Comparison of ENCODE assay signal across 20 cellular contexts in the genomic region with DNA sequence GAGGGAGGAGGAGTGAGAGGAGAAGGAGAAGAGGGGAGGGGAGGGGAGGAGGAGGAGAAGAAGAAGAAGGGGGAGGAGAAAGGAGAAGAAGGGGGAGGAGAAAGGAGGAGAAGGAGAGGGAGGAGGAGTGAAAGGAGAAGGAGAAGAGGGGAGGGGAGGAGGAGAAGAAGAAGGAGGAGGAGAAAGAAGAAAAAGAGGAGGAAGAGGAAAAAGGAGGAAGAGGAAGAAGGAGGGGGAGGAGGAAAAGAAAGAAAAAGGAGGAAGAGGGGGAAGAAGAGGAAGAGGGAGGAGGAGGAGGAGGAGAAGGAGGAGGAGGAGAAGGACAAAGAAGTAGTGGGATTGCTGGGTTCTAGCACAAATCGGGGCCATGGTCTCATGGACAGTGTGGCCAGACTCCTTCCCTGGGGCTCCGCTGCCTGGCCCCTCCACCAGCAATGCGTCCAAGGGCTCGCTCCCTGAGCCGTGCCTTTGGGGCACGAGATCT. TPM values are rescaled to one million over a fixed set of nuclear protein-coding genes. Genes with fewer than 3 reads are reported as not detected.
DNase-seq lines count a peak whose midpoint lies in the region; ATAC-seq and TF ChIP-seq lines count a peak whose summit lies in the region.
"Had no signal": no experiment of that assay in that cellular context is flagged by ENCODE, and none has a peak within 500 bp of the region (broad histone marks: within the 10 kb centered on the region; RNA-seq: fewer than 3 reads in every experiment).

No MANE protein-coding gene starts in this region.

- TF ChIP-seq CTCF in fibroblast of mammary gland (conservative IDR thresholded peaks at IDR 0.05; ENCODE audit: control insufficient read depth, insufficient read depth, low read depth, low read length) (no peak), lower lobe of right lung (IDR thresholded peaks at IDR 0.05) (no peak)

- WGBS in right cardiac atrium: 45% methylated on average over 6 of the region's 6 CpGs

- peak in 2 of 3 donors; percentile 41 to 46 for DNase-seq in right cardiac atrium
- no peak for DNase-seq in cardiac septum (ENCODE audit: low spot score)
- DNase-seq in RPMI7951 (ENCODE audit: low read depth): peak; percentile 39
- peak; percentile 68 for DNase-seq in fibroblast of mammary gland (ENCODE audit: low read depth)
- no peak for DNase-seq in DMS153 treated with DMSO at 0.1 percent for 48 hours (lab: John Stamatoyannopoulos, UW; ENCODE audit: unreplicated experiment)
- DNase-seq in lower lobe of right lung: no peak
- DNase-seq: activated B cell treated with CpG ODN at 0.5 μM for 24 hours, colonic mucosa, HCEC 1CT, head of caudate nucleus, kidney, NCI-H146, NCI-H446, T-cell, transverse colon had no signal

- H3K9me3 ChIP-seq in right cardiac atrium (ENCODE audit: control insufficient read depth, low read length) (no peaks in the 10 kb centered on the region), lower lobe of right lung (no peaks in the 10 kb centered on the region)
- H3K9me3 ChIP-seq: ascending aorta, colonic mucosa, neutrophil, transverse colon had no signal

- H3K27me3 ChIP-seq in right cardiac atrium (ENCODE audit: control insufficient read depth, insufficient read depth) (no peaks in the 10 kb centered on the region), lower lobe of right lung (ENCODE audit: low read depth) (peaks cover 4% of the 10 kb centered on the region)
- H3K27me3 ChIP-seq: ascending aorta, colonic mucosa, neutrophil, transverse colon had no signal

- H3K4me3 ChIP-seq in right cardiac atrium (ENCODE audit: low read length) (no peak overlapping the region), fibroblast of mammary gland (ENCODE audit: control insufficient read depth, low read depth, low read length) (peak overlapping the region; percentile 27), lower lobe of right lung (no peak overlapping the region)
- H3K4me3 ChIP-seq: ascending aorta, colonic mucosa, transverse colon had no signal

- H3K4me1 ChIP-seq in right cardiac atrium (ENCODE audit: control insufficient read depth, insufficient read depth, low read length) (no peaks in the 10 kb centered on the region), lower lobe of right lung (peaks cover 5% of the 10 kb centered on the region)
- H3K4me1 ChIP-seq: colonic mucosa had no signal

- intact Hi-C loops in right cardiac atrium (cut with DNase I) (no loop called here), cardiac septum (cut with DNase I) (no loop called here), lower lobe of right lung (cut with DNase I) (no loop called here)

- ATAC-seq in right cardiac atrium (peak in 1 of 2 donors; percentile 37), GM19328 (IDR thresholded peaks at IDR 0.05; ENCODE audit: unreplicated experiment) (no peak), lower lobe of right lung (no peak), HG02852 (IDR thresholded peaks at IDR 0.05; ENCODE audit: unreplicated experiment) (no peak)
- ATAC-seq: T-cell had no signal

- no peak overlapping the region for H3K27ac ChIP-seq in right cardiac atrium (ENCODE audit: low read length)
- no peak overlapping the region for H3K27ac ChIP-seq in lower lobe of right lung
- H3K27ac ChIP-seq: ascending aorta, colonic mucosa, neutrophil, transverse colon had no signal

- no peaks in the 10 kb centered on the region for H3K36me3 ChIP-seq in lower lobe of right lung
- H3K36me3 ChIP-seq: ascending aorta, colonic mucosa, neutrophil, transverse colon had no signal

RNA-seq across cellular contexts. Expression of gene MAFK, which starts 4.2 kb away (rescaled TPM):
- total RNA-seq in right cardiac atrium (10 to 100 TPM; 43.6 to 69.3 (median 55.9) TPM), cardiac septum (192 TPM), lower lobe of right lung (49.7 TPM)
- polyA plus RNA-seq in right cardiac atrium: 73.8 TPM
- total RNA-seq in RPMI7951 (2014; rRNA removed; shearing (Covaris generic)): 4.4 and 12.0 TPM in 2 replicates

RNA-seq across cellular contexts. Expression of gene INTS1, which starts 22.1 kb away (rescaled TPM):
- total RNA-seq in right cardiac atrium (10 to 100 TPM; 30.6 to 48.3 (median 46.3) TPM), cardiac septum (54.7 TPM), lower lobe of right lung (50.8 TPM)
- polyA plus RNA-seq in right cardiac atrium: 39.0 TPM
- 43.3 and 49.5 TPM in 2 replicates for total RNA-seq in RPMI7951 (2014; rRNA removed; shearing (Covaris generic))

RNA-seq across cellular contexts. Expression of gene TMEM184A, which starts 29.7 kb away (rescaled TPM):
- total RNA-seq in right cardiac atrium: under 1 TPM in 3 of 4 donors, not detected in 1; 0.26 to 0.62 (median 0.49) TPM
- 0.38 TPM for polyA plus RNA-seq in right cardiac atrium
- total RNA-seq in cardiac septum: 0.08 TPM
- 0.10 TPM in 1 of 2 replicates, not detected in the other for total RNA-seq in RPMI7951 (2014; rRNA removed; shearing (Covaris generic))
- 4.3 TPM for total RNA-seq in lower lobe of right lung
- total RNA-seq: activated B cell treated with CpG ODN at 0.5 μM for 24 hours; activated CD8-positive, alpha-beta memory T cell treated with anti-CD3 and anti-CD28 coated beads for 36 hours; ascending aorta had no signal

RNA-seq across cellular contexts. Expression of gene PSMG3, which starts 43.5 kb away (rescaled TPM):
- total RNA-seq in right cardiac atrium (10 to 100 TPM; 11.6 to 16.2 (median 13.9) TPM), cardiac septum (12.1 TPM), lower lobe of right lung (19.7 TPM)
- 27.6 TPM for polyA plus RNA-seq in right cardiac atrium
- total RNA-seq in RPMI7951 (2014; rRNA removed; shearing (Covaris generic)): 64.9 and 111 TPM in 2 replicates

Comparison
In these comparisons a context has a peak if more than half of its experiments do, and no peak if none do; other contexts are left out.
1. DNase-seq: peak in right cardiac atrium (2 of 3), RPMI7951 (single experiment) and fibroblast of mammary gland (single experiment); none in cardiac septum (single experiment), DMS153 treated with DMSO at 0.1 percent for 48 hours (single experiment) and lower lobe of right lung (single experiment).